Comparison of ENCODE assay signal across 16 cellular contexts in genomic region chr7:42611961-42612360, GRCh38.
A peak's percentile ranks its signal among the peaks of the same experiment; 100 is the strongest.
DNase-seq lines count a peak whose midpoint lies in the region; TF ChIP-seq lines count a peak whose summit lies in the region.
"Had no signal": no experiment of that assay in that cellular context is flagged by ENCODE, and none has a peak within 500 bp of the region (broad histone marks: within the 10 kb centered on the region; RNA-seq: fewer than 3 reads in every experiment).

No MANE protein-coding gene starts in this region.

- H2AFZ ChIP-seq in osteoblast (ENCODE audit: low read length) = peak overlapping the region; percentile 36

- no peaks in the 10 kb centered on the region for H3K9me3 ChIP-seq in osteoblast (ENCODE audit: low read depth, low read length)
- no peaks in the 10 kb centered on the region for H3K9me3 ChIP-seq in WERI-Rb-1 (ENCODE audit: severe bottlenecking)

- no TSS peak for BruUV-seq in MCF 10A (replicated peaks; lab: Mats Ljungman, UMichigan)

- H3K27ac Mint-ChIP-seq in MCF 10A (ENCODE audit: low read depth, unreplicated experiment) = no peak overlapping the region

- no peak overlapping the region for H3K4me3 ChIP-seq in osteoblast (ENCODE audit: insufficient read depth, low read length)
- no peak overlapping the region for H3K4me3 ChIP-seq in WERI-Rb-1 (ENCODE audit: low read depth, low read length)

- POLR2A ChIA-PET in MCF 10A (lab: Yijun Ruan, JAX) = no interaction called here

- CTCF ChIA-PET in MCF 10A (lab: Yijun Ruan, JAX) = no interaction called here

- H3K27me3 Mint-ChIP-seq in MCF 10A (ENCODE audit: insufficient read depth, unreplicated experiment) = no peaks in the 10 kb centered on the region

- no peaks in the 10 kb centered on the region for H3K9me3 Mint-ChIP-seq in MCF 10A (ENCODE audit: unreplicated experiment)

- intact Hi-C loops in MCF 10A (cut with micrococcal nuclease) = no loop called here

- H3K4me1 ChIP-seq in osteoblast (ENCODE audit: insufficient read depth, low read length) = peaks cover 13% of the 10 kb centered on the region

- TF ChIP-seq CTCF in osteoblast (IDR thresholded peaks at IDR 0.05; ENCODE audit: extremely low read depth, low read depth, low read length) = no peak
- TF ChIP-seq CTCF in MCF 10A (IDR thresholded peaks at IDR 0.05; ENCODE audit: unreplicated experiment) = no peak
- no peak for TF ChIP-seq CTCF in WERI-Rb-1 (IDR thresholded peaks at IDR 0.05; ENCODE audit: low read depth, low read length)

- DNase-seq in LoVo (ENCODE audit: low spot score) = peak; percentile 6
- peak; percentile 66 for DNase-seq in amniotic epithelial cell (ENCODE audit: low read depth)
- peak; percentile 45 for DNase-seq in osteoblast (ENCODE audit: insufficient read length, low spot score, missing footprints)
- DNase-seq in MCF 10A (ENCODE audit: unreplicated experiment) = no peak
- no peak for DNase-seq in NCI-H446 (lab: John Stamatoyannopoulos, UW)
- no peak for DNase-seq in WERI-Rb-1
- no peak for DNase-seq in stimulated activated CD4-positive, alpha-beta T cell treated with anti-CD3 and anti-CD28 coated beads, Interleukin-2, amount 100 ng/mL, for 48 hours
- DNase-seq: DMS153, HCEC 1CT, IMR-90, NCI-H1092, NCI-H1694, NCI-H446 treated with DMSO at 0.1 percent for 48 hours, NCI-H748 treated with DMSO at 0.1 percent for 48 hours, Right ventricle myocardium superior had no signal

- H3K79me2 ChIP-seq in osteoblast (ENCODE audit: insufficient read depth, low read length) = no peaks in the 10 kb centered on the region

- no peaks in the 10 kb centered on the region for H3K36me3 Mint-ChIP-seq in MCF 10A (ENCODE audit: insufficient read depth, unreplicated experiment)

- no peaks in the 10 kb centered on the region for H4K20me1 ChIP-seq in osteoblast (ENCODE audit: insufficient read depth, low read length)

- H3K27me3 ChIP-seq in osteoblast (ENCODE audit: insufficient read depth, low read length) = no peaks in the 10 kb centered on the region
- H3K27me3 ChIP-seq in WERI-Rb-1 (ENCODE audit: insufficient read depth, low read depth, severe bottlenecking) = peaks cover 55% of the 10 kb centered on the region

- H3K4me1 Mint-ChIP-seq in MCF 10A (ENCODE audit: insufficient read depth, unreplicated experiment) = no peaks in the 10 kb centered on the region

- no peak overlapping the region for H3K4me3 Mint-ChIP-seq in MCF 10A (ENCODE audit: unreplicated experiment)

- H3K36me3 ChIP-seq in osteoblast (ENCODE audit: insufficient read depth, low read length) (no peaks in the 10 kb centered on the region), WERI-Rb-1 (no peaks in the 10 kb centered on the region)

- H3K27ac ChIP-seq in osteoblast (ENCODE audit: low read depth, low read length) = no peak overlapping the region
- no peak overlapping the region for H3K27ac ChIP-seq in WERI-Rb-1
- H3K27ac ChIP-seq: C4-2B had no signal

- H3K4me2 ChIP-seq in osteoblast (ENCODE audit: insufficient read depth, low read length) = peak overlapping the region; percentile 24

Comparison
In these comparisons a context has a peak if more than half of its experiments do, and no peak if none do; other contexts are left out.
1. DNase-seq: peak in LoVo (single experiment), amniotic epithelial cell (single experiment) and osteoblast (single experiment); none in MCF 10A (single experiment), NCI-H446 (0 of 2), WERI-Rb-1 (single experiment) and stimulated activated CD4-positive, alpha-beta T cell treated with anti-CD3 and anti-CD28 coated beads, Interleukin-2, amount 100 ng/mL, for 48 hours (0 of 2).